In genomic region chr17:39564201-39564828, GRCh38 we compare ENCODE assay signal across 13 cellular contexts. TPM values are rescaled to one million over a fixed set of nuclear protein-coding genes. Genes with fewer than 3 reads are reported as not detected.
DNase-seq lines count a peak whose midpoint lies in the region; ATAC-seq and TF ChIP-seq lines count a peak whose summit lies in the region.
"Had no signal": no experiment of that assay in that cellular context is flagged by ENCODE, and none has a peak within 500 bp of the region (broad histone marks: within the 10 kb centered on the region; RNA-seq: fewer than 3 reads in every experiment).

No MANE protein-coding gene starts in this region.

- H3K4me3 ChIP-seq in AG04450 (ENCODE audit: low read depth, low read length) (no peak overlapping the region), iPS-15b (ENCODE audit: low read depth, low read length) (peak overlapping the region; percentile 27), gastroesophageal sphincter (no peak overlapping the region), stomach (no peak overlapping the region)
- H3K4me3 ChIP-seq: pancreas had no signal

- TF ChIP-seq POLR2A in gastroesophageal sphincter (IDR thresholded peaks at IDR 0.05) (no peak), stomach (IDR thresholded peaks at IDR 0.05) (no peak)

- H2AK5ac ChIP-seq in H9 (ENCODE audit: insufficient read length, low read length): no peak overlapping the region

- no peak overlapping the region; the same call in 1 of the 2 replicates for H3K4ac ChIP-seq in H9 (ENCODE audit: low read depth, low read length)

- H3K18ac ChIP-seq in H9 (ENCODE audit: insufficient read length, low read depth, low read length): peak overlapping the region; percentile 37

- CTCF ChIA-PET in AG04450 (lab: Charles Lee): interaction anchor here (1.2 to 1.4 kb wide), 3 partner anchors 12 to 57 kb away, joined by 3 to 4 read pairs (median 3); no protein-coding TSS in a partner anchor

- H2BK5ac ChIP-seq in H9 (ENCODE audit: insufficient read length, low read length): no peak overlapping the region

- no peaks in the 10 kb centered on the region for H3K9me3 ChIP-seq in AG04450 (ENCODE audit: control insufficient read depth, insufficient read depth, low read length)
- H3K9me3 ChIP-seq in H9 (ENCODE audit: control insufficient read depth, low read depth, low read length): no peaks in the 10 kb centered on the region
- no peaks in the 10 kb centered on the region for H3K9me3 ChIP-seq in iPS-15b (ENCODE audit: control insufficient read depth, insufficient read depth, low read length)
- no peaks in the 10 kb centered on the region for H3K9me3 ChIP-seq in gastroesophageal sphincter
- H3K9me3 ChIP-seq in stomach: no peaks in the 10 kb centered on the region
- H3K9me3 ChIP-seq: pancreas had no signal

- H3K56ac ChIP-seq in H9 (ENCODE audit: insufficient read length, low read depth, low read length): no peak overlapping the region

- no peak overlapping the region for H2BK20ac ChIP-seq in H9 (ENCODE audit: low read depth, low read length, poor library complexity, severe bottlenecking)

- H3K36me3 ChIP-seq in iPS-15b (ENCODE audit: control insufficient read depth, insufficient read depth, low read length) (no peaks in the 10 kb centered on the region), gastroesophageal sphincter (peaks cover 0 to 79% of the 10 kb centered on the region in 2 donors), stomach (peaks cover 10 to 83% (median 80%) of the 10 kb centered on the region in 4 donors)

- H3K23me2 ChIP-seq in H9 (ENCODE audit: insufficient read length, low read depth, low read length, poor library complexity, severe bottlenecking): no peaks in the 10 kb centered on the region

- POLR2A ChIA-PET in AG04450 (lab: Yijun Ruan, JAX): no interaction called here

- no peak for ATAC-seq in gastroesophageal sphincter

- no peak overlapping the region for H3K4me2 ChIP-seq in H9 (ENCODE audit: insufficient read depth, insufficient read length, low read length)

- TF ChIP-seq CTCF in AG04450 (IDR thresholded peaks at IDR 0.05; ENCODE audit: low read depth, low read length): 0 out of 2 replicates have a peak, but pooled peaks have one; percentile 2
- TF ChIP-seq CTCF in H9 (conservative IDR thresholded peaks at IDR 0.05): no peak
- TF ChIP-seq CTCF in gastroesophageal sphincter (IDR thresholded peaks at IDR 0.05): no peak
- TF ChIP-seq CTCF in stomach (IDR thresholded peaks at IDR 0.05): no peak

- no peak overlapping the region for H4K91ac ChIP-seq in H9 (ENCODE audit: insufficient read length, low read depth, low read length)

- TF ChIP-seq EP300 in gastroesophageal sphincter (IDR thresholded peaks at IDR 0.05) (no peak), stomach (IDR thresholded peaks at IDR 0.05) (no peak)

- H3K27ac Mint-ChIP-seq in H9: peak overlapping the region; percentile 76 to 92 (median 89); a peak in 5 of 7 replicates

- H3K14ac ChIP-seq in H9 (ENCODE audit: insufficient read depth, low read length): peak overlapping the region; percentile 27; the same call in 1 of the 2 replicates

- no peak overlapping the region for H2BK15ac ChIP-seq in H9 (ENCODE audit: low read depth, low read length)

- H3K23ac ChIP-seq in H9 (ENCODE audit: insufficient read length, low read depth, low read length): no peak overlapping the region

- H3K27ac ChIP-seq in AG04450 (ENCODE audit: low read depth, low read length) (no peak overlapping the region), H9 (ENCODE audit: insufficient read length, low read depth, low read length) (no peak overlapping the region), gastroesophageal sphincter (no peak overlapping the region), stomach (no peak overlapping the region)
- H3K27ac ChIP-seq: pancreas had no signal

- H3T11ph ChIP-seq in H9 (ENCODE audit: low read length): no peak overlapping the region

- H3K36me3 Mint-ChIP-seq in H9 (ENCODE audit: insufficient read depth in 1 of 3, low read depth in 3 of 3): peaks cover 0 to 11% (median 2%) of the 10 kb centered on the region in 3 experiments; a peak in 3 of 7 replicates

- no peak overlapping the region for H3K9ac ChIP-seq in H9 (ENCODE audit: extremely low read depth, insufficient read length, low read length)
- no peak overlapping the region for H3K9ac ChIP-seq in iPS-15b (ENCODE audit: low read depth, low read length)

- no peak overlapping the region for H4K8ac ChIP-seq in H9 (replicated peaks; ENCODE audit: insufficient read length, low read depth, low read length)

- peak overlapping the region; percentile 52 for H2BK120ac ChIP-seq in H9 (ENCODE audit: low read depth, low read length, poor library complexity, severe bottlenecking)

- DNase-seq in AG04450 (ENCODE audit: low read depth, low spot score) (no peak), H9 (peak; percentile 93), NCI-H226 (peak; percentile 19), SKM-1 (lab: John Stamatoyannopoulos, UW; ENCODE audit: unreplicated experiment) (no peak), stomach (no peak)
- no peak for DNase-seq in stimulated activated naive CD4-positive, alpha-beta T cell treated with Interleukin-2 at 50 U/mL for 16 hours (lab: John Stamatoyannopoulos, UW)
- DNase-seq: activated CD4-positive, alpha-beta T cell treated with anti-CD3 and anti-CD28 coated beads for 4 hours; GF-D8; mammary epithelial cell; pancreas; T-helper 1 cell had no signal

- intact Hi-C loops in stomach (cut with DNase I; ENCODE audit: low total_unique reads): no loop called here

- H3K79me2 ChIP-seq in H9 (ENCODE audit: insufficient read depth, low read length): no peaks in the 10 kb centered on the region

- H4K5ac ChIP-seq in H9 (ENCODE audit: insufficient read length, low read depth, low read length): no peak overlapping the region

- H3K4me3 Mint-ChIP-seq in H9: peak overlapping the region in 1 of 2 experiments; percentile 71; a peak in 2 of 5 replicates

- H3K27me3 ChIP-seq in AG04450 (ENCODE audit: control insufficient read depth, insufficient read depth, low read length) (no peaks in the 10 kb centered on the region), H9 (ENCODE audit: insufficient read depth, low read length) (no peaks in the 10 kb centered on the region), iPS-15b (ENCODE audit: control insufficient read depth, insufficient read depth, low read length) (no peaks in the 10 kb centered on the region), gastroesophageal sphincter (no peaks in the 10 kb centered on the region), stomach (no peaks in the 10 kb centered on the region)
- H3K27me3 ChIP-seq: pancreas had no signal

- no peak overlapping the region for H2AFZ ChIP-seq in H9 (ENCODE audit: low read length)

- H3K4me1 ChIP-seq in H9 (ENCODE audit: insufficient read depth, low read length) (peaks cover 6% of the 10 kb centered on the region; the same call in 1 of the 2 replicates), iPS-15b (ENCODE audit: control insufficient read depth, insufficient read depth, low read length) (peaks cover 9% of the 10 kb centered on the region), gastroesophageal sphincter (peaks cover 0 to 5% (median 0%) of the 10 kb centered on the region in 3 donors), stomach (peaks cover 0 to 7% (median 0%) of the 10 kb centered on the region in 4 donors)
- H3K4me1 ChIP-seq: pancreas had no signal

- peaks cover 2% of the 10 kb centered on the region for H3K27me3 Mint-ChIP-seq in H9 (ENCODE audit: low read depth)

- H3K4me1 Mint-ChIP-seq in H9: peaks cover 14 to 25% of the 10 kb centered on the region in 2 experiments

- H3K9me3 Mint-ChIP-seq in H9: no peaks in the 10 kb centered on the region

- no peak overlapping the region for H2BK12ac ChIP-seq in H9 (ENCODE audit: insufficient read length, low read depth, low read length)

- H4K20me1 ChIP-seq in H9 (ENCODE audit: control insufficient read depth, insufficient read depth, insufficient read length): no peaks in the 10 kb centered on the region

- H3K79me1 ChIP-seq in H9 (ENCODE audit: insufficient read depth, low read depth, low read length, poor library complexity, severe bottlenecking): no peaks in the 10 kb centered on the region

- no CpG with 5 or more reads among the region's 4 CpGs for WGBS in H9 (ENCODE audit: extremely low coverage, insufficient read length, low lambda C conversion rate)
- 75 to 92% methylated on average over 2 to 4 of the region's 4 CpGs for WGBS in gastroesophageal sphincter (ENCODE audit: low coverage in 1 of 2), 2 donors
- WGBS in stomach, 5 donors: 71 to 81% (median 79%) methylated on average over 4 of the region's 4 CpGs

RNA-seq across cellular contexts. Expression of gene NEUROD2, which starts 43.4 kb away (rescaled TPM):
- polyA plus RNA-seq in AG04450 (2011; rRNA removed) (not detected in 2 replicates), stomach (under 1 TPM; 0.03 to 0.31 (median 0.25) TPM)
- polyA minus RNA-seq in AG04450 (2011; rRNA and poly(A)+ RNA removed): not detected in 2 replicates
- total RNA-seq in H9 (2021) (not detected in 2 replicates), gastroesophageal sphincter (not detected), stomach (not detected)
- total RNA-seq: mammary epithelial cell, pancreas had no signal
- polyA plus RNA-seq: mammary epithelial cell had no signal

Comparison
In these comparisons a context has a peak if more than half of its experiments do, and no peak if none do; other contexts are left out.
1. DNase-seq: peak in H9 (single experiment) and NCI-H226 (single experiment); none in AG04450 (single experiment), SKM-1 (single experiment), stomach (single experiment) and stimulated activated naive CD4-positive, alpha-beta T cell treated with Interleukin-2 at 50 U/mL for 16 hours (single experiment).